In the genomic region with DNA sequence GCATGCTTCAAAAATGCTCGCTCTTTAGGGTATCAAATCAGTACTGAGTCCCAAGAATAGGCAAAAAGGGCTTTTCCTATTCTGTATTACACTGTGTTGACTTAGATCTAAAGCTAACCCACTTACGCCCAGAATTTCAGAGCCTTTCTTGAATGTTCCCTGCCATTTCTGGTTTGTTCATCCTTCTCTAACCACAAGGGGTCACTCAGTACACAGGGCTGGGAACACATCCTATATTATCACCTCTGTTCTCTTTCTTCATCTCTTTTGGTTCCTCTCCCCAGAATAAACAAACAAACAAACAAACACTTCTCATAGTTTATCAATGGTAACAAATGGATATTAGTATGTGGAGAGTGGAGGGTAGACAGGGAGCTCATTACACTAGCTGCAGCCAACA, we compare ENCODE assay signal across 8 cellular contexts. TPM values are rescaled to one million over a fixed set of nuclear protein-coding genes. Genes with fewer than 3 reads are reported as not detected.
DNase-seq lines count a peak whose midpoint lies in the region; ATAC-seq, FAIRE-seq and TF ChIP-seq lines count a peak whose summit lies in the region.

No MANE protein-coding gene starts in this region.

- H3K4me3 Mint-ChIP-seq in Caco-2 (ENCODE audit: unreplicated experiment) = no peak overlapping the region
- no peak overlapping the region for H3K4me3 Mint-ChIP-seq in HFFc6

- no peak for TF ChIP-seq EP300 in tibial nerve (IDR thresholded peaks at IDR 0.05)

- TF ChIP-seq CTCF in Caco-2 (IDR thresholded peaks at IDR 0.05; ENCODE audit: insufficient read depth in 1 of 2, low read depth in 1 of 2, low read length in 1 of 2, severe bottlenecking in 1 of 2, unreplicated experiment in 1 of 2) = peak; percentile 50 to 55
- peak; percentile 73 for TF ChIP-seq CTCF in HFFc6 (IDR thresholded peaks at IDR 0.05)
- TF ChIP-seq CTCF in foreskin fibroblast (IDR thresholded peaks at IDR 0.05; ENCODE audit: low read depth, low read length) = peak; percentile 42
- peak in 3 of 5 experiments; percentile 24 to 31 (median 25) for TF ChIP-seq CTCF in tibial nerve (IDR thresholded peaks at IDR 0.05)

- H3K4me3 ChIP-seq in Caco-2 (ENCODE audit: low read depth, low read length) = no peak overlapping the region
- H3K4me3 ChIP-seq in foreskin fibroblast (ENCODE audit: low read depth in 1 of 2, low read length in 2 of 2) = no peak overlapping the region
- H3K4me3 ChIP-seq in tibial nerve = no peak overlapping the region

- no peaks in the 10 kb centered on the region for H3K9me3 ChIP-seq in Caco-2
- no peaks in the 10 kb centered on the region for H3K9me3 ChIP-seq in tibial nerve

- FAIRE-seq in RCC 7860 (lab: Jason Lieb, UNC) = peak; percentile 47

- H3K36me3 ChIP-seq in Caco-2 (ENCODE audit: control insufficient read depth, insufficient read depth, low read length) (no peaks in the 10 kb centered on the region), tibial nerve (no peaks in the 10 kb centered on the region)

- WGBS in tibial nerve, 2 donors = 17 to 23% methylated on average over 2 of the region's 2 CpGs

- no peak overlapping the region for H3K27ac ChIP-seq in tibial nerve

- H3K27ac Mint-ChIP-seq in Caco-2 (ENCODE audit: unreplicated experiment) (no peak overlapping the region), HFFc6 (no peak overlapping the region)

- no TSS peak for BruUV-seq in Caco-2 (replicated peaks; lab: Mats Ljungman, UMichigan)

- H3K27me3 ChIP-seq in Caco-2 (replicated peaks; ENCODE audit: control insufficient read depth, insufficient read depth, low read length) (no peaks in the 10 kb centered on the region), tibial nerve (peaks cover 0 to 10% of the 10 kb centered on the region in 2 donors)

- no peak for ATAC-seq in HG03196 (IDR thresholded peaks at IDR 0.05; ENCODE audit: unreplicated experiment)

- no peak for TF ChIP-seq POLR2A in tibial nerve (IDR thresholded peaks at IDR 0.05)

- H3K27me3 Mint-ChIP-seq in Caco-2 (ENCODE audit: insufficient read depth, unreplicated experiment) (peaks cover 3% of the 10 kb centered on the region), HFFc6 (ENCODE audit: insufficient read depth) (peaks cover 3% of the 10 kb centered on the region; the same call in 1 of the 2 replicates)

- no peaks in the 10 kb centered on the region for H3K36me3 Mint-ChIP-seq in Caco-2 (ENCODE audit: insufficient read depth, unreplicated experiment)
- no peaks in the 10 kb centered on the region for H3K36me3 Mint-ChIP-seq in HFFc6 (ENCODE audit: low read depth)

- H3K4me1 Mint-ChIP-seq in Caco-2 (ENCODE audit: low read depth, unreplicated experiment) = no peaks in the 10 kb centered on the region
- H3K4me1 Mint-ChIP-seq in HFFc6 (ENCODE audit: low read depth) = no peaks in the 10 kb centered on the region

- H3K4me1 ChIP-seq in Caco-2 (no peaks in the 10 kb centered on the region), tibial nerve (no peaks in the 10 kb centered on the region)

- POLR2A ChIA-PET in Caco-2 (lab: Charles Lee) = no interaction called here

- intact Hi-C loops in Caco-2 (cut with micrococcal nuclease; ENCODE audit: unreplicated experiment) = loop anchor here (1.0 to 10.0 kb wide), 5 partner anchors 26 to 869 kb away; partner anchors contain the start of genes NCBP2L and TSC22D3

- peak in 1 of 2 experiments; percentile 25 for DNase-seq in Caco-2
- peak; percentile 4 for DNase-seq in HFFc6
- DNase-seq in RCC 7860 (ENCODE audit: low spot score) = peak; percentile 22
- DNase-seq in foreskin fibroblast = peak; percentile 9 to 49
- DNase-seq in tibial nerve (ENCODE audit: low spot score in 2 of 2) = no peak
- no peak for DNase-seq in stimulated activated CD4-positive, alpha-beta T cell treated with anti-CD3 and anti-CD28 coated beads, Interleukin-12 subunit alpha, Interleukin-12 subunit beta, amount 100 ng/mL, for 4 hours
- DNase-seq in stimulated activated CD4-positive, alpha-beta T cell treated with anti-CD3 and anti-CD28 coated beads, Interleukin-15, amount 100 ng/mL, for 24 hours = no peak

- H3K9me3 Mint-ChIP-seq in Caco-2 (ENCODE audit: unreplicated experiment) (no peaks in the 10 kb centered on the region), HFFc6 (no peaks in the 10 kb centered on the region)

- CTCF ChIA-PET in Caco-2 (lab: Charles Lee) = interaction anchor here (0.6 to 1.2 kb wide), 3 partner anchors 26 to 517 kb away, joined by 3 to 4 read pairs (median 3); partner anchors contain the start of gene MORC4

RNA-seq across cellular contexts. Expression of gene MORC4, which starts 25.5 kb away (rescaled TPM):
- 67.6 and 69.7 TPM in 2 replicates for total RNA-seq in Caco-2 (2022)
- total RNA-seq in HFFc6 (2021; fragmentation: NEBNext Ultra II Directional; extraction: Animal tissue kit (Norgen Biotek cat#: 25700)) = 10 to 100 TPM; 23.6 to 27.7 (median 25.4) TPM
- 10 to 100 TPM; 14.1 to 27.1 (median 21.6) TPM for total RNA-seq in tibial nerve

Comparison
In these comparisons a context has a peak if more than half of its experiments do, and no peak if none do; other contexts are left out.
1. DNase-seq: peak in HFFc6 (single experiment), RCC 7860 (single experiment) and foreskin fibroblast (2 of 2); none in tibial nerve (0 of 2), stimulated activated CD4-positive, alpha-beta T cell treated with anti-CD3 and anti-CD28 coated beads, Interleukin-12 subunit alpha, Interleukin-12 subunit beta, amount 100 ng/mL, for 4 hours (single experiment) and stimulated activated CD4-positive, alpha-beta T cell treated with anti-CD3 and anti-CD28 coated beads, Interleukin-15, amount 100 ng/mL, for 24 hours (single experiment).
2. Peak in every context shown above with its lines, with median percentiles within 50 percentile points of each other: CTCF ChIP-seq.